ENCODE assay signal across 23 cellular contexts in the genomic region with DNA sequence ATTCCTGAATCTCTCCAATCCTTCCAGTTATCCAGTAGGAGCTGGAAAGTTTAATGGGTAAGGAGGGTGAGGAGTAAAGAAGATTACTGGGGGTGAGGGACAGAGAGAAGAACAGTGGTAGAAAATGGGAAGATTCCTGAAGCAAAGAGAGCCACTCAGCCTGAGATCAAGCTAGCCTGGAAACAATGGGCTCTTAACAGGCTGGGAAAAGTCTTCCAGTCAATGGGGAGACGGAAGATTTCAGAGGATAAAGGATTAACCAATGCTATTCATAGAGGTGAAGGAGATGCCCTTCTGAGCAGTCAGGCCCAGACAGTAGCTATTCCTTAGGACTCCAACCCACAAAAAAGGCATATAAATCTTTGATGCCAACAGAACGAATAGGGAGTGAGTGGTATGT. TPM values are rescaled to one million over a fixed set of nuclear protein-coding genes. Genes with fewer than 3 reads are reported as not detected.
DNase-seq lines count a peak whose midpoint lies in the region; FAIRE-seq and TF ChIP-seq lines count a peak whose summit lies in the region.
"Had no signal": no experiment of that assay in that cellular context is flagged by ENCODE, and none has a peak within 500 bp of the region (broad histone marks: within the 10 kb centered on the region; RNA-seq: fewer than 3 reads in every experiment).

No MANE protein-coding gene starts in this region.

- no TSS peak for BruUV-seq in mammary epithelial cell (replicated peaks; lab: Mats Ljungman, UMichigan)

- in situ Hi-C loops in mammary epithelial cell (cut with MboI; ENCODE audit: low sequenced_read_pairs in 2 of 2): loop anchor here in 1 of 2 donors (10.0 kb wide), 1 partner anchor 277 kb away; no protein-coding TSS in a partner anchor

- no peaks in the 10 kb centered on the region for H3K27me3 Mint-ChIP-seq in T-helper 2 cell treated with Interferon-gamma antibody and Interleukin-4, amounts not matched to agents 5 μg/mL and 100 μg/mL, for 36 hours (ENCODE audit: low read depth)
- H3K27me3 Mint-ChIP-seq in chondrocyte (ENCODE audit: low read depth) (no peaks in the 10 kb centered on the region), neural crest cell (ENCODE audit: low read depth) (no peaks in the 10 kb centered on the region)

- peaks cover 57% of the 10 kb centered on the region for H3K36me3 Mint-ChIP-seq in T-helper 2 cell treated with Interferon-gamma antibody and Interleukin-4, amounts not matched to agents 5 μg/mL and 100 μg/mL, for 36 hours (ENCODE audit: low read depth)
- peaks cover 36% of the 10 kb centered on the region for H3K36me3 Mint-ChIP-seq in chondrocyte (ENCODE audit: low read depth)
- H3K36me3 Mint-ChIP-seq in neural crest cell (ENCODE audit: low read depth): peaks cover 36% of the 10 kb centered on the region

- H3K4me1 Mint-ChIP-seq in T-helper 2 cell treated with Interferon-gamma antibody and Interleukin-4, amounts not matched to agents 5 μg/mL and 100 μg/mL, for 36 hours (ENCODE audit: low read depth): peaks cover 8% of the 10 kb centered on the region
- H3K4me1 Mint-ChIP-seq in chondrocyte (ENCODE audit: low read depth) (peaks cover 4% of the 10 kb centered on the region), neural crest cell (peaks cover 27% of the 10 kb centered on the region)

- H3K27ac ChIP-seq in HUES48 (ENCODE audit: low read depth, low read length): peak overlapping the region; percentile 21
- H3K27ac ChIP-seq in mammary epithelial cell (ENCODE audit: insufficient read depth, low read depth, low read length): no peak overlapping the region
- no peak overlapping the region for H3K27ac ChIP-seq in small intestine (ENCODE audit: low read depth in 1 of 2, low read length in 1 of 2)
- H3K27ac ChIP-seq: BLaER1 treated with 17β-estradiol and CSF1 and Interleukin-3, amounts not matched to agents 10 nM and 100 nM; skin epidermis had no signal

- H3K9ac ChIP-seq in HUES48 (ENCODE audit: low read depth, low read length): 0 out of 2 replicates have a peak overlapping the region, but pooled peaks have one; percentile 11
- H3K9ac ChIP-seq in mammary epithelial cell (ENCODE audit: insufficient read depth, low read length): no peak overlapping the region
- H3K9ac ChIP-seq: SK-N-SH had no signal

- H3K4me3 ChIP-seq in HUES48 (ENCODE audit: low read depth, low read length) (no peak overlapping the region), mammary epithelial cell (replicated peaks in 1 of 3; ENCODE audit: insufficient read depth in 1 of 3, low read depth in 2 of 3, low read length in 3 of 3) (no peak overlapping the region), small intestine (ENCODE audit: low read depth in 1 of 2, low read length in 2 of 2) (no peak overlapping the region)
- H3K4me3 ChIP-seq: BLaER1 treated with 17β-estradiol and CSF1 and Interleukin-3, amounts not matched to agents 10 nM and 100 nM; lung; skin epidermis had no signal

- no peak overlapping the region for H3K4me3 Mint-ChIP-seq in T-helper 2 cell treated with Interferon-gamma antibody and Interleukin-4, amounts not matched to agents 5 μg/mL and 100 μg/mL, for 36 hours
- no peak overlapping the region for H3K4me3 Mint-ChIP-seq in chondrocyte (ENCODE audit: unreplicated experiment)
- peak overlapping the region; percentile 14 for H3K4me3 Mint-ChIP-seq in neural crest cell

- CTCF ChIA-PET in mammary epithelial cell (lab: Charles Lee; ENCODE audit: low non-redundant PET): no interaction called here

- H3K4me1 ChIP-seq in HUES48 (ENCODE audit: control insufficient read depth, insufficient read depth, low read length) (peaks cover 10% of the 10 kb centered on the region; the same call in 1 of the 2 replicates), mammary epithelial cell (ENCODE audit: insufficient read depth, low read length) (no peaks in the 10 kb centered on the region), small intestine (ENCODE audit: control insufficient read depth in 2 of 2, insufficient read depth in 1 of 2, low read depth in 1 of 2, low read length in 1 of 2) (no peaks in the 10 kb centered on the region)

- TF ChIP-seq CTCF in chondrocyte (IDR thresholded peaks at IDR 0.05): no peak
- TF ChIP-seq CTCF in neural crest cell (conservative IDR thresholded peaks at IDR 0.05): no peak
- no peak for TF ChIP-seq CTCF in mammary epithelial cell (conservative IDR thresholded peaks at IDR 0.05 in 1 of 2, IDR thresholded peaks at IDR 0.05 in 1 of 2; ENCODE audit: extremely low read depth in 1 of 2, insufficient read depth in 1 of 2, low read depth in 1 of 2, low read length in 2 of 2)

- no peaks in the 10 kb centered on the region for H3K79me2 ChIP-seq in mammary epithelial cell (ENCODE audit: insufficient read depth, low read length)

- H3K9me3 Mint-ChIP-seq in T-helper 2 cell treated with Interferon-gamma antibody and Interleukin-4, amounts not matched to agents 5 μg/mL and 100 μg/mL, for 36 hours: no peaks in the 10 kb centered on the region
- H3K9me3 Mint-ChIP-seq in chondrocyte (ENCODE audit: low read depth): no peaks in the 10 kb centered on the region
- no peaks in the 10 kb centered on the region for H3K9me3 Mint-ChIP-seq in neural crest cell

- intact Hi-C loops in mammary epithelial cell (cut with micrococcal nuclease): no loop called here

- H3K4me2 ChIP-seq in mammary epithelial cell (ENCODE audit: insufficient read depth, low read depth, low read length): no peak overlapping the region
- H3K4me2 ChIP-seq: BLaER1 treated with 17β-estradiol and CSF1 and Interleukin-3, amounts not matched to agents 10 nM and 100 nM; SK-N-SH had no signal

- H3K9me3 ChIP-seq in HUES48 (ENCODE audit: control insufficient read depth, insufficient read depth, low read length) (no peaks in the 10 kb centered on the region), mammary epithelial cell (replicated peaks; ENCODE audit: insufficient read depth, low read length) (no peaks in the 10 kb centered on the region), small intestine (ENCODE audit: control insufficient read depth, low read depth) (no peaks in the 10 kb centered on the region)
- H3K9me3 ChIP-seq: SK-N-SH had no signal

- FAIRE-seq in small intestine (lab: Jason Lieb, UNC): no peak
- FAIRE-seq: keratinocyte had no signal

- dilution Hi-C loops in mammary epithelial cell (cut with HindIII; ENCODE audit: low sequenced_read_pairs): loop anchor here (5.0 kb wide), 4 partner anchors 50 to 430 kb away; a partner anchor contains a TSS

- peaks cover 81% of the 10 kb centered on the region for H3K36me3 ChIP-seq in HUES48 (ENCODE audit: control insufficient read depth, insufficient read depth, low read length)
- peaks cover 26% of the 10 kb centered on the region for H3K36me3 ChIP-seq in mammary epithelial cell (ENCODE audit: insufficient read depth, low read length)
- peaks cover 15 to 19% of the 10 kb centered on the region in 2 donors for H3K36me3 ChIP-seq in small intestine (ENCODE audit: control insufficient read depth in 2 of 2, insufficient read depth in 2 of 2, low read length in 2 of 2)

- H3K27me3 ChIP-seq in HUES48 (ENCODE audit: control insufficient read depth, insufficient read depth, low read length) (no peaks in the 10 kb centered on the region), mammary epithelial cell (ENCODE audit: insufficient read depth, low read length) (no peaks in the 10 kb centered on the region), small intestine (ENCODE audit: control insufficient read depth in 2 of 2, insufficient read depth in 2 of 2, low read length in 2 of 2) (no peaks in the 10 kb centered on the region)
- H3K27me3 ChIP-seq: BLaER1 treated with 17β-estradiol and CSF1 and Interleukin-3, amounts not matched to agents 10 nM and 100 nM had no signal

- WGBS in mammary epithelial cell (ENCODE audit: low coverage, missing lambda C conversion rate): 83% methylated on average over 2 of the region's 2 CpGs
- 77 to 88% (median 83%) methylated on average over 2 of the region's 2 CpGs for WGBS in small intestine, 3 donors

- no peaks in the 10 kb centered on the region for H4K20me1 ChIP-seq in mammary epithelial cell (ENCODE audit: insufficient read depth, low read length)

- DNase-seq in T-helper 2 cell treated with Interferon-gamma antibody and Interleukin-4, amounts not matched to agents 5 μg/mL and 100 μg/mL, for 36 hours (ENCODE audit: low spot score): no peak
- no peak for DNase-seq in T-helper 2 cell
- no peak for DNase-seq in chondrocyte (ENCODE audit: low spot score)
- no peak for DNase-seq in neural crest cell (ENCODE audit: low read depth, low spot score)
- no peak for DNase-seq in mammary epithelial cell
- no peak for DNase-seq in small intestine
- DNase-seq in NCI-H524 treated with DMSO at 0.1 percent for 48 hours (lab: John Stamatoyannopoulos, UW): no peak
- DNase-seq: activated CD4-positive, alpha-beta T cell treated with anti-CD3 and anti-CD28 coated beads, Interleukin-2, amount 50 U/mL, for 1 hour; activated T-cell treated with anti-CD3 and anti-CD28 coated beads, Interleukin-2, amount 50 U/mL, for 48 hours; dermis blood vessel endothelial cell; DMS79 treated with DMSO at 0.1 percent for 48 hours; erythroblast; foreskin melanocyte; MM.1S; NCI-H1694; NCI-H748 treated with DMSO at 0.1 percent for 48 hours; SK-N-SH; stimulated activated CD4-positive, alpha-beta T cell treated with anti-CD3 and anti-CD28 coated beads, Interleukin-2, amount 100 ng/mL, for 48 hours had no signal

- H3K27ac Mint-ChIP-seq in T-helper 2 cell treated with Interferon-gamma antibody and Interleukin-4, amounts not matched to agents 5 μg/mL and 100 μg/mL, for 36 hours: peak overlapping the region; percentile 12
- H3K27ac Mint-ChIP-seq in chondrocyte (ENCODE audit: unreplicated experiment) (peak overlapping the region; percentile 75), neural crest cell (ENCODE audit: unreplicated experiment) (no peak overlapping the region)

- H2AFZ ChIP-seq in mammary epithelial cell (ENCODE audit: low read depth, low read length): no peak overlapping the region

RNA-seq across cellular contexts. Expression of a gene that starts 14.8 kb away (rescaled TPM):
- total RNA-seq in chondrocyte: 17.8 to 19.1 TPM (median 18.3 TPM) in 3 replicates
- 66.6 and 67.0 TPM in 2 replicates for total RNA-seq in neural crest cell
- 10 to 100 TPM in 1 of 2 donors, 1 to 10 TPM in 1; 2.2 to 11.1 TPM for total RNA-seq in mammary epithelial cell
- 8.1 TPM for polyA plus RNA-seq in mammary epithelial cell
- 7.4 TPM for polyA minus RNA-seq in mammary epithelial cell
- polyA plus RNA-seq in small intestine: 1 to 10 TPM in 2 of 3 donors, under 1 TPM in 1; 0.22 to 2.7 (median 2.2) TPM

RNA-seq across cellular contexts. Expression of a gene that starts 28.9 kb away (rescaled TPM):
- total RNA-seq in chondrocyte: 1,244 to 1,365 TPM (median 1,317 TPM) in 3 replicates
- 535 and 560 TPM in 2 replicates for total RNA-seq in neural crest cell
- total RNA-seq in mammary epithelial cell: 100 to 1,000 TPM; 552 to 814 TPM
- polyA plus RNA-seq in mammary epithelial cell: 822 TPM
- 467 TPM for polyA minus RNA-seq in mammary epithelial cell
- polyA plus RNA-seq in small intestine: 100 to 1,000 TPM; 561 to 710 (median 694) TPM

RNA-seq across cellular contexts. Expression of a gene that starts 37.5 kb away (rescaled TPM):
- total RNA-seq in chondrocyte: 2.3 to 3.7 TPM (median 3.2 TPM) in 3 replicates
- 10.4 and 14.2 TPM in 2 replicates for total RNA-seq in neural crest cell
- 1 to 10 TPM; 2.5 to 4.4 TPM for total RNA-seq in mammary epithelial cell
- 2.1 TPM for polyA plus RNA-seq in mammary epithelial cell
- 3.1 TPM for polyA minus RNA-seq in mammary epithelial cell
- polyA plus RNA-seq in small intestine: 10 to 100 TPM; 19.2 to 79.8 (median 44.0) TPM

RNA-seq across cellular contexts. Expression of a gene that starts 41.9 kb away (rescaled TPM):
- total RNA-seq in chondrocyte: 67.3 to 78.4 TPM (median 77.2 TPM) in 3 replicates
- total RNA-seq in neural crest cell: 105 and 111 TPM in 2 replicates
- total RNA-seq in mammary epithelial cell: 10 to 100 TPM; 29.7 to 71.0 TPM
- 123 TPM for polyA plus RNA-seq in mammary epithelial cell
- 42.0 TPM for polyA minus RNA-seq in mammary epithelial cell
- polyA plus RNA-seq in small intestine: 100 to 1,000 TPM; 291 to 688 (median 576) TPM

RNA-seq across cellular contexts. Expression of a gene that starts 50.0 kb away (rescaled TPM):
- total RNA-seq in chondrocyte (5.6 to 32.4 TPM (median 31.6 TPM) in 3 replicates), neural crest cell (57.9 and 63.7 TPM in 2 replicates), mammary epithelial cell (1 to 10 TPM in 1 of 2 donors, under 1 TPM in 1; 0.33 to 2.1 TPM)
- polyA plus RNA-seq in mammary epithelial cell (0.28 TPM), small intestine (10 to 100 TPM in 2 of 3 donors, 1 to 10 TPM in 1; 6.3 to 81.6 (median 24.4) TPM)
- polyA minus RNA-seq in mammary epithelial cell: not detected
